13 cellular contexts compared by ENCODE assay signal in the genomic region with DNA sequence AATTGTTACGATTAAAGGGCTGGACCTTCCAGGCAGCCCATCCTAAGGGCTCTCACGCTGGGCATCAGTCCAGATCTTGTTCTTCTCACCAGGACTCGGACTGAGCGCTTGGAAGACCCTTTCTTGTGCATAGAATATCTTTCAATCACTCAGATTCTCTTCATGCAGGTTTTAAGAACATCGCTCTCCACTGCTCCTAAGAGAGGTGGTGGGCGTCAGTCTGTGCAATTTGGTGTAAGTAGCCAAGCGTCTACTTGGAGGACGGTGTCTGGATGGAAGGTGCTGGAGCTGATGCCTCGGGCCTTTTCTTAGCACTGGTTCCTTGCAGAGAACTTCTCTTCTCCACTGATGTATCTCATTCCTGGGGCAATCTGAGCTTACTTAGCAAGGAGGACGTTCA.
A peak's percentile ranks its signal among the peaks of the same experiment; 100 is the strongest.
DNase-seq lines count a peak whose midpoint lies in the region; ATAC-seq and TF ChIP-seq lines count a peak whose summit lies in the region.
"Had no signal": no experiment of that assay in that cellular context is flagged by ENCODE, and none has a peak within 500 bp of the region (broad histone marks: within the 10 kb centered on the region; RNA-seq: fewer than 3 reads in every experiment).

No MANE protein-coding gene starts in this region.

- H3K4me1 Mint-ChIP-seq in activated T-cell treated with anti-CD3 and anti-CD28 coated beads, Interleukin-2, amount 50 U/mL, for 24 hours (ENCODE audit: low read depth): peaks cover 31% of the 10 kb centered on the region
- peaks cover 33% of the 10 kb centered on the region for H3K4me1 Mint-ChIP-seq in T-helper 17 cell

- H3K36me3 ChIP-seq in testis (ENCODE audit: low read depth, missing control alignments): no peaks in the 10 kb centered on the region

- no peaks in the 10 kb centered on the region for H3K27me3 Mint-ChIP-seq in activated T-cell treated with anti-CD3 and anti-CD28 coated beads, Interleukin-2, amount 50 U/mL, for 24 hours
- H3K27me3 Mint-ChIP-seq in T-helper 17 cell: no peaks in the 10 kb centered on the region

- TF ChIP-seq POLR2A in testis (IDR thresholded peaks at IDR 0.05): no peak

- DNase-seq in activated T-cell treated with anti-CD3 and anti-CD28 coated beads, Interleukin-2, amount 50 U/mL, for 24 hours: no peak
- no peak for DNase-seq in activated T-cell treated with anti-CD3 and anti-CD28 coated beads, Interleukin-2, amount 50 U/mL, for 1 hour
- no peak for DNase-seq in T-helper 17 cell
- DNase-seq in mesenteric fat pad (ENCODE audit: low spot score): peak; percentile 47
- DNase-seq in testis: peak; percentile 7
- DNase-seq in NCI-H345 (lab: John Stamatoyannopoulos, UW): no peak
- no peak for DNase-seq in stimulated activated CD4-positive, alpha-beta T cell treated with anti-CD3 and anti-CD28 coated beads, Interleukin-4, amount 100 ng/mL, for 4 hours
- DNase-seq: DMS53, KBM-7, NCI-H1417 treated with DMSO at 0.1 percent for 48 hours, NCI-H1930, NCI-H446 treated with DMSO at 0.1 percent for 48 hours, PC-9 had no signal

- no peaks in the 10 kb centered on the region for H3K4me1 ChIP-seq in testis

- H3K9me3 ChIP-seq in T-helper 17 cell (ENCODE audit: control insufficient read depth, low read length, poor library complexity, severe bottlenecking) (no peaks in the 10 kb centered on the region), testis (no peaks in the 10 kb centered on the region)

- H3K4me3 Mint-ChIP-seq in activated T-cell treated with anti-CD3 and anti-CD28 coated beads, Interleukin-2, amount 50 U/mL, for 24 hours: no peak overlapping the region
- no peak overlapping the region for H3K4me3 Mint-ChIP-seq in T-helper 17 cell

- intact Hi-C loops in testis (cut with DNase I; ENCODE audit: low total_unique reads): no loop called here

- no peaks in the 10 kb centered on the region for H3K27me3 ChIP-seq in testis

- H3K36me3 Mint-ChIP-seq in activated T-cell treated with anti-CD3 and anti-CD28 coated beads, Interleukin-2, amount 50 U/mL, for 24 hours (ENCODE audit: low read depth): no peaks in the 10 kb centered on the region
- H3K36me3 Mint-ChIP-seq in T-helper 17 cell (ENCODE audit: low read depth): no peaks in the 10 kb centered on the region

- no peak for TF ChIP-seq CTCF in testis (IDR thresholded peaks at IDR 0.05)

- H3K27ac ChIP-seq in testis: no peak overlapping the region
- H3K27ac ChIP-seq: PC-9 had no signal

- H3K9me3 Mint-ChIP-seq in activated T-cell treated with anti-CD3 and anti-CD28 coated beads, Interleukin-2, amount 50 U/mL, for 24 hours: no peaks in the 10 kb centered on the region

- 88 to 95% methylated on average over 10 of the region's 10 CpGs for WGBS in testis, 2 donors

- peak overlapping the region; percentile 23 for H3K27ac Mint-ChIP-seq in activated T-cell treated with anti-CD3 and anti-CD28 coated beads, Interleukin-2, amount 50 U/mL, for 24 hours
- peak overlapping the region; percentile 74 for H3K27ac Mint-ChIP-seq in T-helper 17 cell

- no peak for ATAC-seq in T-helper 17 cell

- no peak overlapping the region for H3K4me3 ChIP-seq in testis
- H3K4me3 ChIP-seq: PC-9 had no signal

Comparison
In these comparisons a context has a peak if more than half of its experiments do, and no peak if none do; other contexts are left out.
1. DNase-seq: peak in mesenteric fat pad (single experiment) and testis (single experiment); none in activated T-cell treated with anti-CD3 and anti-CD28 coated beads, Interleukin-2, amount 50 U/mL, for 24 hours (single experiment), activated T-cell treated with anti-CD3 and anti-CD28 coated beads, Interleukin-2, amount 50 U/mL, for 1 hour (single experiment), T-helper 17 cell (0 of 3), NCI-H345 (single experiment) and stimulated activated CD4-positive, alpha-beta T cell treated with anti-CD3 and anti-CD28 coated beads, Interleukin-4, amount 100 ng/mL, for 4 hours (0 of 2).